ENCODE assay signal across 20 cellular contexts in genomic region chr15:77436822-77437221, GRCh38. TPM values are rescaled to one million over a fixed set of nuclear protein-coding genes. Genes with fewer than 3 reads are reported as not detected.
DNase-seq lines count a peak whose midpoint lies in the region; ATAC-seq, FAIRE-seq and TF ChIP-seq lines count a peak whose summit lies in the region.
"Had no signal": no experiment of that assay in that cellular context is flagged by ENCODE, and none has a peak within 500 bp of the region (broad histone marks: within the 10 kb centered on the region; RNA-seq: fewer than 3 reads in every experiment).

No MANE protein-coding gene starts in this region.

- no peak overlapping the region for H3K4me3 Mint-ChIP-seq in activated CD8-positive, alpha-beta T cell treated with anti-CD3 and anti-CD28 coated beads for 36 hours
- no peak overlapping the region for H3K4me3 Mint-ChIP-seq in activated CD8-positive, alpha-beta T cell treated with anti-CD3 and anti-CD28 coated beads, Interleukin-2, amount 10 ng/mL, durations not matched to agents 7 days and 5 days
- H3K4me3 Mint-ChIP-seq in activated B cell treated with CpG ODN at 0.5 μM for 24 hours, result no peak overlapping the region
- H3K4me3 Mint-ChIP-seq in stimulated activated memory B cell treated with anti-CD40 and anti-IgM and Interleukin-4, amounts not matched to agents 10 μg/mL and 1 μg/mL and 100 μg/mL, for 72 hours, result no peak overlapping the region

- peak; percentile 73 for FAIRE-seq in GM18507 (lab: Jason Lieb, UNC)

- no peaks in the 10 kb centered on the region for H3K9me3 Mint-ChIP-seq in activated CD8-positive, alpha-beta T cell treated with anti-CD3 and anti-CD28 coated beads for 36 hours
- no peaks in the 10 kb centered on the region for H3K9me3 Mint-ChIP-seq in activated CD8-positive, alpha-beta T cell treated with anti-CD3 and anti-CD28 coated beads, Interleukin-2, amount 10 ng/mL, durations not matched to agents 7 days and 5 days (ENCODE audit: insufficient read depth)
- H3K9me3 Mint-ChIP-seq in activated B cell treated with CpG ODN at 0.5 μM for 24 hours, result no peaks in the 10 kb centered on the region
- no peaks in the 10 kb centered on the region for H3K9me3 Mint-ChIP-seq in stimulated activated memory B cell treated with anti-CD40 and anti-IgM and Interleukin-4, amounts not matched to agents 10 μg/mL and 1 μg/mL and 100 μg/mL, for 72 hours

- H3K27ac ChIP-seq in PC-3 (ENCODE audit: low read length), result no peak overlapping the region
- H3K27ac ChIP-seq: GM23248, Peyer's patch had no signal

- no peaks in the 10 kb centered on the region for H3K9me3 ChIP-seq in PC-3 (ENCODE audit: low read length)
- H3K9me3 ChIP-seq: HAP-1, Peyer's patch had no signal

- H3K4me2 ChIP-seq in PC-3 (ENCODE audit: low read length), result no peak overlapping the region

- H4K20me1 ChIP-seq in PC-3 (ENCODE audit: low read length), result peaks cover 13% of the 10 kb centered on the region

- H2AFZ ChIP-seq in PC-3 (ENCODE audit: low read length), result no peak overlapping the region
- H2AFZ ChIP-seq: GM23248 had no signal

- in situ Hi-C loops in G401 (cut with HindIII; ENCODE audit: low sequenced_read_pairs), result no loop called here

- peak overlapping the region; percentile 40 for H3K27ac Mint-ChIP-seq in activated CD8-positive, alpha-beta T cell treated with anti-CD3 and anti-CD28 coated beads for 36 hours
- no peak overlapping the region for H3K27ac Mint-ChIP-seq in activated CD8-positive, alpha-beta T cell treated with anti-CD3 and anti-CD28 coated beads, Interleukin-2, amount 10 ng/mL, durations not matched to agents 7 days and 5 days
- H3K27ac Mint-ChIP-seq in activated B cell treated with CpG ODN at 0.5 μM for 24 hours, result no peak overlapping the region
- peak overlapping the region; percentile 1 for H3K27ac Mint-ChIP-seq in stimulated activated memory B cell treated with anti-CD40 and anti-IgM and Interleukin-4, amounts not matched to agents 10 μg/mL and 1 μg/mL and 100 μg/mL, for 72 hours

- no peak for TF ChIP-seq CTCF in activated CD8-positive, alpha-beta T cell treated with anti-CD3 and anti-CD28 coated beads for 36 hours (IDR thresholded peaks at IDR 0.05)
- TF ChIP-seq CTCF in activated B cell treated with CpG ODN at 0.5 μM for 24 hours (IDR thresholded peaks at IDR 0.05) (no peak), omental fat pad (IDR thresholded peaks at IDR 0.05) (no peak), PC-3 (conservative IDR thresholded peaks at IDR 0.05; ENCODE audit: low read depth, low read length) (no peak)

- H3K4me1 ChIP-seq in PC-3 (ENCODE audit: insufficient read depth, low read length), result peaks cover 12% of the 10 kb centered on the region

- H3K79me2 ChIP-seq in PC-3 (ENCODE audit: low read length), result peaks cover 14% of the 10 kb centered on the region

- H3K27me3 ChIP-seq in PC-3 (ENCODE audit: low read length), result no peaks in the 10 kb centered on the region
- H3K27me3 ChIP-seq: Peyer's patch had no signal

- ATAC-seq in activated CD8-positive, alpha-beta T cell treated with anti-CD3 and anti-CD28 coated beads for 36 hours, result no peak
- no peak for ATAC-seq in activated CD8-positive, alpha-beta T cell treated with anti-CD3 and anti-CD28 coated beads, Interleukin-2, amount 10 ng/mL, durations not matched to agents 7 days and 5 days
- ATAC-seq in activated B cell treated with CpG ODN at 0.5 μM for 24 hours (ENCODE audit: low read depth) (peak; percentile 34), omental fat pad (ENCODE audit: low FRiP score) (no peak), PC-3 (no peak)
- ATAC-seq in stimulated activated memory B cell treated with anti-CD40 and anti-IgM and Interleukin-4, amounts not matched to agents 10 μg/mL and 1 μg/mL and 100 μg/mL, for 72 hours, result peak; percentile 63
- ATAC-seq: Right ventricle myocardium inferior had no signal

- no TSS peak for BruUV-seq in PC-3 (replicated peaks; lab: Mats Ljungman, UMichigan)

- CTCF ChIA-PET in activated CD8-positive, alpha-beta T cell treated with anti-CD3 and anti-CD28 coated beads for 36 hours (lab: Charles Lee), result interaction anchor here (1.3 kb wide), 1 partner anchor 107 kb away, joined by 4 read pairs; no protein-coding TSS in a partner anchor
- CTCF ChIA-PET in activated CD8-positive, alpha-beta T cell treated with anti-CD3 and anti-CD28 coated beads, Interleukin-2, amount 10 ng/mL, durations not matched to agents 7 days and 5 days (lab: Charles Lee), result interaction anchor here (1.2 to 1.4 kb wide), 3 partner anchors 60 to 463 kb away, joined by 3 to 4 read pairs (median 3); no protein-coding TSS in a partner anchor
- CTCF ChIA-PET in activated B cell treated with CpG ODN at 0.5 μM for 24 hours (lab: Charles Lee), result no interaction called here
- CTCF ChIA-PET in PC-3 (lab: Charles Lee), result no interaction called here

- no peak overlapping the region for H3K9ac ChIP-seq in PC-3 (ENCODE audit: low read length)
- H3K9ac ChIP-seq: GM23248 had no signal

- H3K27me3 Mint-ChIP-seq in activated CD8-positive, alpha-beta T cell treated with anti-CD3 and anti-CD28 coated beads for 36 hours, result no peaks in the 10 kb centered on the region
- H3K27me3 Mint-ChIP-seq in activated CD8-positive, alpha-beta T cell treated with anti-CD3 and anti-CD28 coated beads, Interleukin-2, amount 10 ng/mL, durations not matched to agents 7 days and 5 days (ENCODE audit: low read depth), result no peaks in the 10 kb centered on the region
- no peaks in the 10 kb centered on the region for H3K27me3 Mint-ChIP-seq in activated B cell treated with CpG ODN at 0.5 μM for 24 hours
- no peaks in the 10 kb centered on the region for H3K27me3 Mint-ChIP-seq in stimulated activated memory B cell treated with anti-CD40 and anti-IgM and Interleukin-4, amounts not matched to agents 10 μg/mL and 1 μg/mL and 100 μg/mL, for 72 hours

- no peaks in the 10 kb centered on the region for H3F3A ChIP-seq in PC-3 (ENCODE audit: low read length, unreplicated experiment)

- H3K4me1 Mint-ChIP-seq in activated CD8-positive, alpha-beta T cell treated with anti-CD3 and anti-CD28 coated beads for 36 hours (ENCODE audit: low read depth), result peaks cover 32% of the 10 kb centered on the region
- H3K4me1 Mint-ChIP-seq in activated CD8-positive, alpha-beta T cell treated with anti-CD3 and anti-CD28 coated beads, Interleukin-2, amount 10 ng/mL, durations not matched to agents 7 days and 5 days (ENCODE audit: low read depth), result peaks cover 9% of the 10 kb centered on the region
- H3K4me1 Mint-ChIP-seq in activated B cell treated with CpG ODN at 0.5 μM for 24 hours, result peaks cover 31% of the 10 kb centered on the region
- peaks cover 46% of the 10 kb centered on the region for H3K4me1 Mint-ChIP-seq in stimulated activated memory B cell treated with anti-CD40 and anti-IgM and Interleukin-4, amounts not matched to agents 10 μg/mL and 1 μg/mL and 100 μg/mL, for 72 hours

- H3K36me3 ChIP-seq in PC-3 (ENCODE audit: low read depth, low read length), result no peaks in the 10 kb centered on the region
- H3K36me3 ChIP-seq: HAP-1, Peyer's patch had no signal

- POLR2A ChIA-PET in activated CD8-positive, alpha-beta T cell treated with anti-CD3 and anti-CD28 coated beads for 36 hours (lab: Charles Lee), result no interaction called here
- POLR2A ChIA-PET in activated CD8-positive, alpha-beta T cell treated with anti-CD3 and anti-CD28 coated beads, Interleukin-2, amount 10 ng/mL, durations not matched to agents 7 days and 5 days (lab: Charles Lee), result no interaction called here
- POLR2A ChIA-PET in activated B cell treated with CpG ODN at 0.5 μM for 24 hours (lab: Charles Lee), result interaction anchor here (1.0 kb wide), 1 partner anchor 249 kb away, joined by 4 read pairs; no protein-coding TSS in a partner anchor
- POLR2A ChIA-PET in PC-3 (lab: Charles Lee; ENCODE audit: unreplicated experiment), result no interaction called here

- H3K4me3 ChIP-seq in PC-3 (ENCODE audit: low read length), result no peak overlapping the region
- H3K4me3 ChIP-seq: GM23248, HAP-1, Peyer's patch had no signal

- H3K9me2 ChIP-seq in PC-3 (replicated peaks; ENCODE audit: low read length), result no peaks in the 10 kb centered on the region

- peaks cover 1% of the 10 kb centered on the region for H3K36me3 Mint-ChIP-seq in activated CD8-positive, alpha-beta T cell treated with anti-CD3 and anti-CD28 coated beads for 36 hours (ENCODE audit: low read depth)
- H3K36me3 Mint-ChIP-seq in activated CD8-positive, alpha-beta T cell treated with anti-CD3 and anti-CD28 coated beads, Interleukin-2, amount 10 ng/mL, durations not matched to agents 7 days and 5 days (ENCODE audit: low read depth), result peaks cover 10% of the 10 kb centered on the region
- peaks cover 1% of the 10 kb centered on the region for H3K36me3 Mint-ChIP-seq in activated B cell treated with CpG ODN at 0.5 μM for 24 hours (ENCODE audit: low read depth)
- H3K36me3 Mint-ChIP-seq in stimulated activated memory B cell treated with anti-CD40 and anti-IgM and Interleukin-4, amounts not matched to agents 10 μg/mL and 1 μg/mL and 100 μg/mL, for 72 hours, result no peaks in the 10 kb centered on the region

- DNase-seq in activated CD8-positive, alpha-beta T cell treated with anti-CD3 and anti-CD28 coated beads for 36 hours, result no peak
- no peak for DNase-seq in activated CD8-positive, alpha-beta T cell treated with anti-CD3 and anti-CD28 coated beads, Interleukin-2, amount 10 ng/mL, durations not matched to agents 7 days and 5 days
- DNase-seq in GM18507 (ENCODE audit: extremely low spot score, insufficient read length, low read depth) (no peak), activated B cell treated with CpG ODN at 0.5 μM for 24 hours (no peak), omental fat pad (ENCODE audit: low spot score) (no peak), G401 (ENCODE audit: low spot score) (no peak), PC-3 (no peak)
- DNase-seq: 8988T, C1 segment of cervical spinal cord, GDM1, GM23248, IMR-90, NCI-H1417, NCI-H187 treated with DMSO at 0.1 percent for 48 hours, NCI-H2107, NCI-H446 treated with DMSO at 0.1 percent for 48 hours, Peyer's patch had no signal

- intact Hi-C loops in activated CD8-positive, alpha-beta T cell treated with anti-CD3 and anti-CD28 coated beads for 36 hours (cut with micrococcal nuclease), result no loop called here
- intact Hi-C loops in activated B cell treated with CpG ODN at 0.5 μM for 24 hours (cut with micrococcal nuclease) (no loop called here), PC-3 (cut with micrococcal nuclease) (no loop called here)

RNA-seq across cellular contexts. Expression of gene HMG20A, which starts 16.1 kb away (rescaled TPM):
- total RNA-seq in activated CD8-positive, alpha-beta T cell treated with anti-CD3 and anti-CD28 coated beads for 36 hours, result 10 to 100 TPM; 44.4 to 44.9 TPM
- total RNA-seq in activated CD8-positive, alpha-beta T cell treated with anti-CD3 and anti-CD28 coated beads, Interleukin-2, amount 10 ng/mL, durations not matched to agents 7 days and 5 days, result 10 to 100 TPM; 47.5 to 51.7 TPM
- total RNA-seq in activated B cell treated with CpG ODN at 0.5 μM for 24 hours, result 53.9 and 56.5 TPM in 2 replicates
- 10 to 100 TPM; 20.2 to 58.3 (median 31.2) TPM for total RNA-seq in omental fat pad
- total RNA-seq in G401 (2014; rRNA removed; shearing (Covaris generic)), result 8.6 and 9.8 TPM in 2 replicates
- total RNA-seq in PC-3 (2014; rRNA removed), result 17.6 and 22.0 TPM in 2 replicates

RNA-seq across cellular contexts. Expression of gene PEAK1, which starts 16.9 kb away (rescaled TPM):
- 10 to 100 TPM; 32.1 to 36.1 TPM for total RNA-seq in activated CD8-positive, alpha-beta T cell treated with anti-CD3 and anti-CD28 coated beads for 36 hours
- total RNA-seq in activated CD8-positive, alpha-beta T cell treated with anti-CD3 and anti-CD28 coated beads, Interleukin-2, amount 10 ng/mL, durations not matched to agents 7 days and 5 days, result 10 to 100 TPM; 30.4 to 30.7 TPM
- total RNA-seq in activated B cell treated with CpG ODN at 0.5 μM for 24 hours, result 31.8 and 34.2 TPM in 2 replicates
- 10 to 100 TPM; 37.8 to 75.3 (median 55.0) TPM for total RNA-seq in omental fat pad
- 13.2 and 14.3 TPM in 2 replicates for total RNA-seq in G401 (2014; rRNA removed; shearing (Covaris generic))
- 13.8 and 16.7 TPM in 2 replicates for total RNA-seq in PC-3 (2014; rRNA removed)

Comparison
In these comparisons a context has a peak if more than half of its experiments do, and no peak if none do; other contexts are left out.
1. H3K27ac Mint-ChIP-seq: peak in activated CD8-positive, alpha-beta T cell treated with anti-CD3 and anti-CD28 coated beads for 36 hours (single experiment) and stimulated activated memory B cell treated with anti-CD40 and anti-IgM and Interleukin-4, amounts not matched to agents 10 μg/mL and 1 μg/mL and 100 μg/mL, for 72 hours (single experiment); none in activated CD8-positive, alpha-beta T cell treated with anti-CD3 and anti-CD28 coated beads, Interleukin-2, amount 10 ng/mL, durations not matched to agents 7 days and 5 days (single experiment) and activated B cell treated with CpG ODN at 0.5 μM for 24 hours (single experiment).
2. ATAC-seq: peak in activated B cell treated with CpG ODN at 0.5 μM for 24 hours (single experiment) and stimulated activated memory B cell treated with anti-CD40 and anti-IgM and Interleukin-4, amounts not matched to agents 10 μg/mL and 1 μg/mL and 100 μg/mL, for 72 hours (single experiment); none in activated CD8-positive, alpha-beta T cell treated with anti-CD3 and anti-CD28 coated beads for 36 hours (single experiment), activated CD8-positive, alpha-beta T cell treated with anti-CD3 and anti-CD28 coated beads, Interleukin-2, amount 10 ng/mL, durations not matched to agents 7 days and 5 days (single experiment), omental fat pad (single experiment) and PC-3 (single experiment).
3. CTCF ChIA-PET loops: an anchor here in activated CD8-positive, alpha-beta T cell treated with anti-CD3 and anti-CD28 coated beads for 36 hours (1.3 kb wide) and activated CD8-positive, alpha-beta T cell treated with anti-CD3 and anti-CD28 coated beads, Interleukin-2, amount 10 ng/mL, durations not matched to agents 7 days and 5 days (1.2 to 1.4 kb wide); none called in activated B cell treated with CpG ODN at 0.5 μM for 24 hours and PC-3.